1 cellular context compared by ENCODE assay signal in genomic region chr19:46471778-46472543, GRCh38.
TF ChIP-seq lines count a peak whose summit lies in the region.

No MANE protein-coding gene starts in this region.

TF ChIP-seq in H1, 55 proteins besides CTCF, POLR2A, EP300 and RAD21:
- TF ChIP-seq SUZ12 (IDR thresholded peaks at IDR 0.05; ENCODE audit: low read length) (no peak), JUND (IDR thresholded peaks at IDR 0.05; ENCODE audit: low read length) (no peak), BRCA1 (IDR thresholded peaks at IDR 0.05; ENCODE audit: low read depth, low read length) (no peak), MAX (IDR thresholded peaks at IDR 0.05) (no peak), HDAC2 (IDR thresholded peaks at IDR 0.05; ENCODE audit: borderline replicate concordance in 1 of 2, low read depth in 2 of 2, low read length in 2 of 2) (no peak), TCF12 (IDR thresholded peaks at IDR 0.05; ENCODE audit: low read depth, low read length) (no peak), NANOG (IDR thresholded peaks at IDR 0.05; ENCODE audit: insufficient read depth, low read depth, low read length, poor library complexity, severe bottlenecking) (no peak), CREB1 (IDR thresholded peaks at IDR 0.05) (no peak), CEBPB (IDR thresholded peaks at IDR 0.05; ENCODE audit: low read depth, low read length) (no peak), SIRT6 (IDR thresholded peaks at IDR 0.05; ENCODE audit: low read length) (no peak)
- TF ChIP-seq, protein P1, sequence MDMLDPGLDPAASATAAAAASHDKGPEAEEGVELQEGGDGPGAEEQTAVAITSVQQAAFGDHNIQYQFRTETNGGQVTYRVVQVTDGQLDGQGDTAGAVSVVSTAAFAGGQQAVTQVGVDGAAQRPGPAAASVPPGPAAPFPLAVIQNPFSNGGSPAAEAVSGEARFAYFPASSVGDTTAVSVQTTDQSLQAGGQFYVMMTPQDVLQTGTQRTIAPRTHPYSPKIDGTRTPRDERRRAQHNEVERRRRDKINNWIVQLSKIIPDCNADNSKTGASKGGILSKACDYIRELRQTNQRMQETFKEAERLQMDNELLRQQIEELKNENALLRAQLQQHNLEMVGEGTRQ (IDR thresholded peaks at IDR 0.05; ENCODE audit: low read length): no peak
